Comparison of ENCODE assay signal across 1 cellular context in the genomic region with DNA sequence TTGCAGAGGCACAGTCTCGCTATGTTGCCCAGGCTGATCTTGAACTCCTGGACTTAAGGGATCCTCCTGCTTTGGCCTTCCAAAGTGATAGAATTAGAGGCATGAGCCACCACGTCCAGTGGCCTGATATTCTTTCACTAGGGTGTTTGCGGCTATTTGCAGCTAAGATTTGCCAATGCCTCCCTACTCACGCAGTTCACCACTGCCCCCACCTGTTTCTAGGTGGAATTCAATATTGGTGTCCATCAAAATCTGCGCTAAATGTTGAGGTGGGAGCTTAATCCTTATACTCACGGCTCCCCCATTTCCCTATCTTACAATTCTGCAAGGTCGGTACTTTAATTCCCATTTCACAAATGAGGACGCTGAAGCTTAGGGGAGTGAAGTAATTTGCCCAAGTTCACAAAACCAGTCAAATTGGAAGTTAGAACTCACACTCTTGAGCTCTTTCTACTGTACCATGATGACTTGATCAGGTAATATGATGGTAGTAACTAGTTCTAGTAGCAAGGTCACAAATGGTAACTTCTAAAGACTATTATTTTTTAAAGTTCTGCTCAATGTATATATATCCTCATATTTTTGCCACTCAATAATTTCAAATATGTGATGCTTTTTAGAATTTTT.
TF ChIP-seq lines count a peak whose summit lies in the region.

No MANE protein-coding gene starts in this region.

TF ChIP-seq in H1, 55 proteins besides CTCF, POLR2A, EP300 and RAD21:
- TF ChIP-seq JUND (IDR thresholded peaks at IDR 0.05; ENCODE audit: low read length) (no peak), HDAC6 (IDR thresholded peaks at IDR 0.05; ENCODE audit: low read depth, low read length) (no peak), TEAD4 (IDR thresholded peaks at IDR 0.05; ENCODE audit: low read depth, low read length) (0 out of 2 replicates have a peak, but pooled peaks have one; percentile 18)
- TF ChIP-seq, protein P1, sequence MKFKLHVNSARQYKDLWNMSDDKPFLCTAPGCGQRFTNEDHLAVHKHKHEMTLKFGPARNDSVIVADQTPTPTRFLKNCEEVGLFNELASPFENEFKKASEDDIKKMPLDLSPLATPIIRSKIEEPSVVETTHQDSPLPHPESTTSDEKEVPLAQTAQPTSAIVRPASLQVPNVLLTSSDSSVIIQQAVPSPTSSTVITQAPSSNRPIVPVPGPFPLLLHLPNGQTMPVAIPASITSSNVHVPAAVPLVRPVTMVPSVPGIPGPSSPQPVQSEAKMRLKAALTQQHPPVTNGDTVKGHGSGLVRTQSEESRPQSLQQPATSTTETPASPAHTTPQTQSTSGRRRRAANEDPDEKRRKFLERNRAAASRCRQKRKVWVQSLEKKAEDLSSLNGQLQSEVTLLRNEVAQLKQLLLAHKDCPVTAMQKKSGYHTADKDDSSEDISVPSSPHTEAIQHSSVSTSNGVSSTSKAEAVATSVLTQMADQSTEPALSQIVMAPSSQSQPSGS (IDR thresholded peaks at IDR 0.05; ENCODE audit: low read length), result no peak
